In genomic region chr18:59012815-59013677, GRCh38 we compare ENCODE assay signal across 29 cellular contexts.
DNase-seq lines count a peak whose midpoint lies in the region; ATAC-seq and TF ChIP-seq lines count a peak whose summit lies in the region.
"Had no signal": no experiment of that assay in that cellular context is flagged by ENCODE, and none has a peak within 500 bp of the region (broad histone marks: within the 10 kb centered on the region; RNA-seq: fewer than 3 reads in every experiment).

No MANE protein-coding gene starts in this region.

- H3K27ac Mint-ChIP-seq in activated T-helper 17 cell treated with anti-CD3 and anti-CD28 coated beads, Interleukin-2, amount 50 U/mL, for 72 hours = no peak overlapping the region
- H3K27ac Mint-ChIP-seq in natural killer cell treated with Interleukin-12 subunit alpha and Interleukin-12 subunit beta and Interleukin-15 and Interleukin-18, amount 100 ng/mL, for 72 hours = no peak overlapping the region
- H3K27ac Mint-ChIP-seq: activated CD4-positive, alpha-beta memory T cell treated with anti-CD3 and anti-CD28 coated beads for 36 hours; activated T-helper 1 cell treated with anti-CD3 and anti-CD28 coated beads, Interleukin-12 subunit alpha, Interleukin-12 subunit beta, Interleukin-2, Interleukin-4 antibody, amounts not matched to agents 30 ng/mL and 10 ng/mL and 1 ng/mL, durations not matched to agents 14 hours and 24 hours and 36 hours; CD4-positive, CD25-positive, alpha-beta regulatory T cell; natural killer cell; stimulated activated naive B cell treated with anti-CD40 and anti-IgM and Interleukin-4, amounts not matched to agents 10 μg/mL and 1 μg/mL and 100 μg/mL, for 72 hours; T-helper 1 cell treated with Interleukin-12 subunit alpha and Interleukin-12 subunit beta and Interleukin-4 antibody, amounts not matched to agents 30 μg/mL and 1 μg/mL, for 36 hours had no signal

- H3K79me2 ChIP-seq in mesendoderm (ENCODE audit: control insufficient read depth, insufficient read depth, low read length) = no peaks in the 10 kb centered on the region

- H3K27me3 Mint-ChIP-seq in activated T-helper 17 cell treated with anti-CD3 and anti-CD28 coated beads, Interleukin-2, amount 50 U/mL, for 72 hours = peaks cover 29% of the 10 kb centered on the region
- H3K27me3 Mint-ChIP-seq in natural killer cell treated with Interleukin-12 subunit alpha and Interleukin-12 subunit beta and Interleukin-15 and Interleukin-18, amount 100 ng/mL, for 72 hours = peaks cover 13 to 27% of the 10 kb centered on the region in 2 donors
- H3K27me3 Mint-ChIP-seq: IgD-negative memory B cell had no signal

- no peak for ATAC-seq in foreskin keratinocyte
- ATAC-seq in activated T-helper 17 cell treated with anti-CD3 and anti-CD28 coated beads, Interleukin-2, amount 50 U/mL, for 72 hours (replicated peaks) = no peak
- no peak for ATAC-seq in natural killer cell treated with Interleukin-12 subunit alpha and Interleukin-12 subunit beta and Interleukin-15 and Interleukin-18, amount 100 ng/mL, for 72 hours
- ATAC-seq: gastroesophageal sphincter; natural killer cell; pancreas; stimulated activated naive B cell treated with anti-CD40 and anti-IgM and Interleukin-4, amounts not matched to agents 10 μg/mL and 1 μg/mL and 100 μg/mL, for 72 hours had no signal

- DNase-seq in M059J (ENCODE audit: low read depth) (peak; percentile 79), adipocyte (ENCODE audit: low read depth) (peak; percentile 40), mesendoderm (no peak), tibial artery (no peak), foreskin keratinocyte (no peak)
- no peak for DNase-seq in natural killer cell treated with Interleukin-12 subunit alpha and Interleukin-12 subunit beta and Interleukin-15 and Interleukin-18, amount 100 ng/mL, for 72 hours (ENCODE audit: low spot score)
- DNase-seq: activated CD4-positive, alpha-beta memory T cell treated with anti-CD3 and anti-CD28 coated beads for 36 hours; activated CD4-positive, CD25-positive, alpha-beta regulatory T cell treated with anti-CD3 and anti-CD28 coated beads, Interleukin-2, amount 50 U/mL, for 72 hours; activated CD8-positive, alpha-beta memory T cell treated with anti-CD3 and anti-CD28 coated beads, Interleukin-2, amount 50 U/mL, for 4 hours; activated naive CD4-positive, alpha-beta T cell treated with anti-CD3 and anti-CD28 coated beads, Interleukin-2, amount 50 U/mL, for 16 hours; CD4-positive, CD25-positive, alpha-beta regulatory T cell; GM23248; hypothalamus; natural killer cell; NCI-H1092 treated with DMSO at 0.1 percent for 48 hours; NCI-H1930; NCI-H524; NK-92 treated with Interleukin-12 subunit alpha and Interleukin-12 subunit beta, amount 100 ng/mL, for 24 hours; pancreas; stimulated activated CD4-positive, alpha-beta T cell treated with anti-CD3 and anti-CD28 coated beads, Interleukin-15, amount 100 ng/mL, for 24 hours; stimulated activated naive B cell treated with anti-CD40 and anti-IgM and Interleukin-4, amounts not matched to agents 10 μg/mL and 1 μg/mL and 100 μg/mL, for 72 hours; uterus had no signal

- H2BK5ac ChIP-seq in mesendoderm (ENCODE audit: low read length) = no peak overlapping the region

- TF ChIP-seq CTCF in tibial artery (IDR thresholded peaks at IDR 0.05) (no peak), foreskin keratinocyte (conservative IDR thresholded peaks at IDR 0.05) (no peak)

- H3K9ac ChIP-seq in adipocyte (ENCODE audit: low read length) (no peak overlapping the region), mesendoderm (ENCODE audit: low read length) (no peak overlapping the region)
- H3K9ac ChIP-seq: GM23248 had no signal

- WGBS in mesendoderm (ENCODE audit: extremely low coverage, insufficient coverage, low lambda C conversion rate) = no CpG with 5 or more reads among the region's 6 CpGs

- H3K27me3 ChIP-seq in adipocyte (replicated peaks; ENCODE audit: control insufficient read depth, insufficient read depth, low read length) (no peaks in the 10 kb centered on the region), mesendoderm (ENCODE audit: insufficient read depth, low read length, poor library complexity) (no peaks in the 10 kb centered on the region), tibial artery (no peaks in the 10 kb centered on the region), foreskin keratinocyte (no peaks in the 10 kb centered on the region)
- H3K27me3 ChIP-seq: cardiac muscle cell, gastroesophageal sphincter, pancreas, SJSA1, uterus had no signal

- no peak overlapping the region for H3K27ac ChIP-seq in mesendoderm (ENCODE audit: low read depth, low read length)
- H3K27ac ChIP-seq in tibial artery = peak overlapping the region; percentile 34 to 55
- H3K27ac ChIP-seq in foreskin keratinocyte = no peak overlapping the region
- H3K27ac ChIP-seq: cardiac muscle cell, gastroesophageal sphincter, GM23248, pancreas, SJSA1, uterus had no signal

- no peak overlapping the region for H3K4me3 Mint-ChIP-seq in activated T-helper 17 cell treated with anti-CD3 and anti-CD28 coated beads, Interleukin-2, amount 50 U/mL, for 72 hours
- H3K4me3 Mint-ChIP-seq in natural killer cell treated with Interleukin-12 subunit alpha and Interleukin-12 subunit beta and Interleukin-15 and Interleukin-18, amount 100 ng/mL, for 72 hours = no peak overlapping the region
- H3K4me3 Mint-ChIP-seq: activated CD4-positive, alpha-beta memory T cell treated with anti-CD3 and anti-CD28 coated beads for 36 hours; activated T-helper 1 cell treated with anti-CD3 and anti-CD28 coated beads, Interleukin-12 subunit alpha, Interleukin-12 subunit beta, Interleukin-2, Interleukin-4 antibody, amounts not matched to agents 30 ng/mL and 10 ng/mL and 1 ng/mL, durations not matched to agents 14 hours and 24 hours and 36 hours; CD4-positive, CD25-positive, alpha-beta regulatory T cell; natural killer cell; stimulated activated naive B cell treated with anti-CD40 and anti-IgM and Interleukin-4, amounts not matched to agents 10 μg/mL and 1 μg/mL and 100 μg/mL, for 72 hours; T-helper 1 cell treated with Interleukin-12 subunit alpha and Interleukin-12 subunit beta and Interleukin-4 antibody, amounts not matched to agents 30 μg/mL and 1 μg/mL, for 36 hours had no signal

- H3K9me3 ChIP-seq in adipocyte (ENCODE audit: control insufficient read depth, low read length) (peaks cover 6% of the 10 kb centered on the region), tibial artery (no peaks in the 10 kb centered on the region)
- H3K9me3 ChIP-seq: pancreas, SJSA1, uterus had no signal

- H3K18ac ChIP-seq in mesendoderm (ENCODE audit: low read length) = no peak overlapping the region

- no peak overlapping the region for H4K8ac ChIP-seq in mesendoderm (ENCODE audit: low read depth, low read length)

- H2BK120ac ChIP-seq in mesendoderm (ENCODE audit: low read depth, low read length) = no peak overlapping the region

- H3K9me3 Mint-ChIP-seq in activated T-helper 17 cell treated with anti-CD3 and anti-CD28 coated beads, Interleukin-2, amount 50 U/mL, for 72 hours = peaks cover 4% of the 10 kb centered on the region
- no peaks in the 10 kb centered on the region for H3K9me3 Mint-ChIP-seq in natural killer cell treated with Interleukin-12 subunit alpha and Interleukin-12 subunit beta and Interleukin-15 and Interleukin-18, amount 100 ng/mL, for 72 hours
- H3K9me3 Mint-ChIP-seq: activated T-helper 1 cell treated with anti-CD3 and anti-CD28 coated beads, Interleukin-12 subunit alpha, Interleukin-12 subunit beta, Interleukin-2, Interleukin-4 antibody, amounts not matched to agents 30 ng/mL and 10 ng/mL and 1 ng/mL, durations not matched to agents 14 hours and 24 hours and 36 hours had no signal

- no peaks in the 10 kb centered on the region for H3K79me1 ChIP-seq in mesendoderm (ENCODE audit: low read length)

- no peaks in the 10 kb centered on the region for H3K4me1 Mint-ChIP-seq in activated T-helper 17 cell treated with anti-CD3 and anti-CD28 coated beads, Interleukin-2, amount 50 U/mL, for 72 hours
- no peaks in the 10 kb centered on the region for H3K4me1 Mint-ChIP-seq in natural killer cell treated with Interleukin-12 subunit alpha and Interleukin-12 subunit beta and Interleukin-15 and Interleukin-18, amount 100 ng/mL, for 72 hours (ENCODE audit: low read depth in 2 of 2)
- H3K4me1 Mint-ChIP-seq: CD4-positive, CD25-positive, alpha-beta regulatory T cell; natural killer cell had no signal

- H3K36me3 ChIP-seq in adipocyte (ENCODE audit: control insufficient read depth, insufficient read depth, low read length, severe bottlenecking) (no peaks in the 10 kb centered on the region), mesendoderm (ENCODE audit: control insufficient read depth, insufficient read depth, low read length) (no peaks in the 10 kb centered on the region), tibial artery (no peaks in the 10 kb centered on the region)
- H3K36me3 ChIP-seq: cardiac muscle cell, gastroesophageal sphincter, pancreas, SJSA1, uterus had no signal

- H3K4me2 ChIP-seq in mesendoderm (ENCODE audit: low read length) = no peak overlapping the region

- intact Hi-C loops in tibial artery (cut with DNase I; ENCODE audit: low total_unique reads) = no loop called here

- H2BK15ac ChIP-seq in mesendoderm (replicated peaks; ENCODE audit: low read depth) = no peak overlapping the region

- H3K4me3 ChIP-seq in adipocyte (ENCODE audit: low read length) (no peak overlapping the region), mesendoderm (ENCODE audit: low read length) (no peak overlapping the region), tibial artery (no peak overlapping the region)
- H3K4me3 ChIP-seq: cardiac muscle cell, gastroesophageal sphincter, GM23248, pancreas, SJSA1, uterus had no signal

- H3K56ac ChIP-seq in mesendoderm (ENCODE audit: low read length) = peak overlapping the region; percentile 22

- H3K23ac ChIP-seq in mesendoderm (ENCODE audit: low read length) = no peak overlapping the region

- H3K36me3 Mint-ChIP-seq in activated T-helper 17 cell treated with anti-CD3 and anti-CD28 coated beads, Interleukin-2, amount 50 U/mL, for 72 hours (ENCODE audit: low read depth) = no peaks in the 10 kb centered on the region
- peaks cover 6% of the 10 kb centered on the region for H3K36me3 Mint-ChIP-seq in natural killer cell treated with Interleukin-12 subunit alpha and Interleukin-12 subunit beta and Interleukin-15 and Interleukin-18, amount 100 ng/mL, for 72 hours
- H3K36me3 Mint-ChIP-seq: activated CD4-positive, alpha-beta memory T cell treated with anti-CD3 and anti-CD28 coated beads for 36 hours; CD4-positive, CD25-positive, alpha-beta regulatory T cell; natural killer cell had no signal

- H3K4me1 ChIP-seq in adipocyte (ENCODE audit: control insufficient read depth, insufficient read depth, low read length) (peaks cover 3% of the 10 kb centered on the region), mesendoderm (ENCODE audit: control insufficient read depth, low read depth, low read length) (peaks cover 2% of the 10 kb centered on the region), tibial artery (peaks cover 0 to 14% (median 3%) of the 10 kb centered on the region in 4 donors), foreskin keratinocyte (peaks cover 7% of the 10 kb centered on the region)
- H3K4me1 ChIP-seq: gastroesophageal sphincter, pancreas, uterus had no signal

- H4K5ac ChIP-seq in mesendoderm (ENCODE audit: low read length) = no peak overlapping the region

- H3K4ac ChIP-seq in mesendoderm (ENCODE audit: low read depth, low read length) = no peak overlapping the region

- H2AK5ac ChIP-seq in mesendoderm (ENCODE audit: low read length) = no peak overlapping the region

Comparison
In these comparisons a context has a peak if more than half of its experiments do, and no peak if none do; other contexts are left out.
1. DNase-seq: peak in M059J (single experiment) and adipocyte (single experiment); none in mesendoderm (single experiment), tibial artery (0 of 2), foreskin keratinocyte (0 of 2) and natural killer cell treated with Interleukin-12 subunit alpha and Interleukin-12 subunit beta and Interleukin-15 and Interleukin-18, amount 100 ng/mL, for 72 hours (single experiment).
2. H3K27ac ChIP-seq: peak in tibial artery (2 of 2); none in mesendoderm (single experiment) and foreskin keratinocyte (single experiment).